Comparison of ENCODE assay signal across 1 cellular context in the genomic region with DNA sequence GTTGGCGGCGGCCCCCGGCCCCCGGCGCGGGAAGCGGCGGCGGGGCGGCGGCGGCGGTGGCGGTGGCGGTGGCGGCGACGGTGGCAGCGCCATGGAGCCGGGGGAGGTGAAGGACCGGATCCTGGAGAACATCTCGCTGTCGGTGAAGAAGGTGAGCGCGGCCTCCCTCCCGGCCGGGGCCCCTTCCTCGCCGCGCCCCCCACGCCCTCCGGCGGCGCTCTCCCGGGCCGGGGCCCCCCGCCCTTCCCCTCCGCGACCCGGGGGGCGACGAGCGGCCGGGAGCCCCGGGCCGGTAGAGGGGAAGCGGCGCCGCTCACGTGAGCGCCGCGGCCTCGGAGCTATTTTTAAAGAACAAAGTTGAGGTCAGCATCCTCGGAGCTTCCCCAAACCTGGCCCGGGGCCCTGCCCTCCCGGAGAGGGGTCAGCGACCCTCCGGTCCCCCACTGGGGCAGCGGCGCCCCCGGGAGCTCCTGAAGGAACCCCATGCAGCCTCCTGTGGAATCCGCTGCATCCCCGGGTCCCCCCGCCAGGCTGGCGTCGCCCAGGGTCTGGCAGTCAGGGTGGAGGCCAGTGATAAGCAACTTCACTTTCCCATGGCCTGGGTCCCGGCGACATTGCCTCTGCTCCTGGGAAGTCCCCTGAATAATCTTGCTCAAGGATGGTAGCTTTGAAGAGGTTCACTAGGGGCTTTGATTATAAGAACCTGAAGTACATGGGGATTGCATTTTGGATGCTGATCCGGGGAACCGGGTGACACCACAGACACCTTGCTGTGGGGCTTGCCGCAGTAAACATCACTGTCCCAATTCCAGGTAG.
TF ChIP-seq lines count a peak whose summit lies in the region.

No MANE protein-coding gene starts in this region.

TF ChIP-seq in GM23338, 12 proteins besides CTCF, POLR2A, EP300 and RAD21 (continued from another document):
- TF ChIP-seq, protein P1, sequence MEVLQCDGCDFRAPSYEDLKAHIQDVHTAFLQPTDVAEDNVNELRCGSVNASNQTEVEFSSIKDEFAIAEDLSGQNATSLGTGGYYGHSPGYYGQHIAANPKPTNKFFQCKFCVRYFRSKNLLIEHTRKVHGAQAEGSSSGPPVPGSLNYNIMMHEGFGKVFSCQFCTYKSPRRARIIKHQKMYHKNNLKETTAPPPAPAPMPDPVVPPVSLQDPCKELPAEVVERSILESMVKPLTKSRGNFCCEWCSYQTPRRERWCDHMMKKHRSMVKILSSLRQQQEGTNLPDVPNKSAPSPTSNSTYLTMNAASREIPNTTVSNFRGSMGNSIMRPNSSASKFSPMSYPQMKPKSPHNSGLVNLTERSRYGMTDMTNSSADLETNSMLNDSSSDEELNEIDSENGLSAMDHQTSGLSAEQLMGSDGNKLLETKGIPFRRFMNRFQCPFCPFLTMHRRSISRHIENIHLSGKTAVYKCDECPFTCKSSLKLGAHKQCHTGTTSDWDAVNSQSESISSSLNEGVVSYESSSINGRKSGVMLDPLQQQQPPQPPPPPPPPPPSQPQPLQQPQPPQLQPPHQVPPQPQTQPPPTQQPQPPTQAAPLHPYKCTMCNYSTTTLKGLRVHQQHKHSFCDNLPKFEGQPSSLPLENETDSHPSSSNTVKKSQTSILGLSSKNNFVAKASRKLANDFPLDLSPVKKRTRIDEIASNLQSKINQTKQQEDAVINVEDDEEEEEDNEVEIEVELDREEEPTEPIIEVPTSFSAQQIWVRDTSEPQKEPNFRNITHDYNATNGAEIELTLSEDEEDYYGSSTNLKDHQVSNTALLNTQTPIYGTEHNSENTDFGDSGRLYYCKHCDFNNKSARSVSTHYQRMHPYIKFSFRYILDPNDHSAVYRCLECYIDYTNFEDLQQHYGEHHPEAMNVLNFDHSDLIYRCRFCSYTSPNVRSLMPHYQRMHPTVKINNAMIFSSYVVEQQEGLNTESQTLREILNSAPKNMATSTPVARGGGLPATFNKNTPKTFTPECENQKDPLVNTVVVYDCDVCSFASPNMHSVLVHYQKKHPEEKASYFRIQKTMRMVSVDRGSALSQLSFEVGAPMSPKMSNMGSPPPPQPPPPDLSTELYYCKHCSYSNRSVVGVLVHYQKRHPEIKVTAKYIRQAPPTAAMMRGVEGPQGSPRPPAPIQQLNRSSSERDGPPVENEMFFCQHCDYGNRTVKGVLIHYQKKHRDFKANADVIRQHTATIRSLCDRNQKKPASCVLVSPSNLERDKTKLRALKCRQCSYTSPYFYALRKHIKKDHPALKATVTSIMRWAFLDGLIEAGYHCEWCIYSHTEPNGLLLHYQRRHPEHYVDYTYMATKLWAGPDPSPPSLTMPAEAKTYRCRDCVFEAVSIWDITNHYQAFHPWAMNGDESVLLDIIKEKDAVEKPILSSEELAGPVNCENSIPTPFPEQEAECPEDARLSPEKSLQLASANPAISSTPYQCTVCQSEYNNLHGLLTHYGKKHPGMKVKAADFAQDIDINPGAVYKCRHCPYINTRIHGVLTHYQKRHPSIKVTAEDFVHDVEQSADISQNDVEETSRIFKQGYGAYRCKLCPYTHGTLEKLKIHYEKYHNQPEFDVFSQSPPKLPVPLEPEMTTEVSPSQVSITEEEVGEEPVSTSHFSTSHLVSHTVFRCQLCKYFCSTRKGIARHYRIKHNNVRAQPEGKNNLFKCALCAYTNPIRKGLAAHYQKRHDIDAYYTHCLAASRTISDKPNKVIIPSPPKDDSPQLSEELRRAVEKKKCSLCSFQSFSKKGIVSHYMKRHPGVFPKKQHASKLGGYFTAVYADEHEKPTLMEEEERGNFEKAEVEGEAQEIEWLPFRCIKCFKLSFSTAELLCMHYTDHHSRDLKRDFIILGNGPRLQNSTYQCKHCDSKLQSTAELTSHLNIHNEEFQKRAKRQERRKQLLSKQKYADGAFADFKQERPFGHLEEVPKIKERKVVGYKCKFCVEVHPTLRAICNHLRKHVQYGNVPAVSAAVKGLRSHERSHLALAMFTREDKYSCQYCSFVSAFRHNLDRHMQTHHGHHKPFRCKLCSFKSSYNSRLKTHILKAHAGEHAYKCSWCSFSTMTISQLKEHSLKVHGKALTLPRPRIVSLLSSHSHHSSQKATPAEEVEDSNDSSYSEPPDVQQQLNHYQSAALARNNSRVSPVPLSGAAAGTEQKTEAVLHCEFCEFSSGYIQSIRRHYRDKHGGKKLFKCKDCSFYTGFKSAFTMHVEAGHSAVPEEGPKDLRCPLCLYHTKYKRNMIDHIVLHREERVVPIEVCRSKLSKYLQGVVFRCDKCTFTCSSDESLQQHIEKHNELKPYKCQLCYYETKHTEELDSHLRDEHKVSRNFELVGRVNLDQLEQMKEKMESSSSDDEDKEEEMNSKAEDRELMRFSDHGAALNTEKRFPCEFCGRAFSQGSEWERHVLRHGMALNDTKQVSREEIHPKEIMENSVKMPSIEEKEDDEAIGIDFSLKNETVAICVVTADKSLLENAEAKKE (CRISPR knock-in tag; IDR thresholded peaks at IDR 0.05): no peak
- no peak for TF ChIP-seq POLR2AphosphoS5 (IDR thresholded peaks at IDR 0.05; ENCODE audit: low read depth)
